In genomic region chr1:200373811-200374231, GRCh38 we compare ENCODE assay signal across 1 cellular context.
TF ChIP-seq lines count a peak whose summit lies in the region.

No MANE protein-coding gene starts in this region.

TF ChIP-seq in WTC11, 78 proteins besides CTCF, POLR2A, EP300 and RAD21 (continued from another document):
- no peak for TF ChIP-seq E2F5 (CRISPR knock-in tag; IDR thresholded peaks at IDR 0.05)
- no peak for TF ChIP-seq JUN (CRISPR knock-in tag; IDR thresholded peaks at IDR 0.05)
- TF ChIP-seq ATF6 (CRISPR knock-in tag; IDR thresholded peaks at IDR 0.05): no peak
- no peak for TF ChIP-seq RORB (CRISPR knock-in tag; IDR thresholded peaks at IDR 0.05)
